22 cellular contexts compared by ENCODE assay signal in genomic region chrX:105328773-105329172, GRCh38.
"Had no signal": no experiment of that assay in that cellular context is flagged by ENCODE, and none has a peak within 500 bp of the region (broad histone marks: within the 10 kb centered on the region; RNA-seq: fewer than 3 reads in every experiment).

No MANE protein-coding gene starts in this region.

- ATAC-seq: activated CD4-positive, alpha-beta T cell treated with anti-CD3 and anti-CD28 coated beads for 36 hours; activated CD8-positive, alpha-beta T cell treated with anti-CD3 and anti-CD28 coated beads for 36 hours; activated T-cell treated with anti-CD3 and anti-CD28 coated beads, Interleukin-2, amount 50 U/mL, for 72 hours; T-cell had no signal

- H3K27ac ChIP-seq: adrenal gland, SK-N-MC, WERI-Rb-1 had no signal

- H3K4me3 ChIP-seq: adrenal gland, SK-N-MC had no signal

- H3K36me3 ChIP-seq: adrenal gland, WERI-Rb-1 had no signal

- DNase-seq: activated CD4-positive, alpha-beta T cell treated with anti-CD3 and anti-CD28 coated beads for 36 hours; activated CD4-positive, alpha-beta T cell treated with anti-CD3 and anti-CD28 coated beads, Interleukin-2, amount 50 U/mL, for 1 hour; activated CD8-positive, alpha-beta memory T cell treated with anti-CD3 and anti-CD28 coated beads, Interleukin-2, amount 50 U/mL, for 4 hours; activated CD8-positive, alpha-beta T cell treated with anti-CD3 and anti-CD28 coated beads for 36 hours; activated gamma-delta T cell treated with Interleukin-2 at 50 U/mL for 16 hours; activated naive CD4-positive, alpha-beta T cell treated with anti-CD3 and anti-CD28 coated beads, Interleukin-2, amount 50 U/mL, for 16 hours; activated naive CD8-positive, alpha-beta T cell treated with anti-CD3 and anti-CD28 coated beads, Interleukin-2, amount 10 ng/mL, durations not matched to agents 7 days and 5 days; activated T-cell treated with anti-CD3 and anti-CD28 coated beads, Interleukin-2, amount 50 U/mL, for 72 hours; adrenal gland; anterior cingulate cortex; MM.1S; NCI-H1105; NCI-H1436 treated with DMSO at 0.1 percent for 48 hours; NCI-H187; NCI-H2081; NCI-H510A treated with DMSO at 0.1 percent for 48 hours; NCI-H69; SHP77 treated with DMSO at 0.1 percent for 48 hours; T-cell; T-helper 2 cell; WERI-Rb-1 had no signal

- H3K4me1 ChIP-seq: adrenal gland had no signal

- H3K9me3 ChIP-seq: adrenal gland had no signal
